24 cellular contexts compared by ENCODE assay signal in genomic region chr19:2341987-2342386, GRCh38. TPM values are rescaled to one million over a fixed set of nuclear protein-coding genes. Genes with fewer than 3 reads are reported as not detected.
"Had no signal": no experiment of that assay in that cellular context is flagged by ENCODE, and none has a peak within 500 bp of the region (broad histone marks: within the 10 kb centered on the region; RNA-seq: fewer than 3 reads in every experiment).

No MANE protein-coding gene starts in this region.

- H3K36me3 ChIP-seq: breast epithelium had no signal

- H3K27me3 ChIP-seq: adrenal gland, breast epithelium, gastrocnemius medialis, pancreas, sigmoid colon, spleen had no signal

- DNase-seq: activated CD4-positive, alpha-beta T cell treated with anti-CD3 and anti-CD28 coated beads for 36 hours; activated CD4-positive, alpha-beta T cell treated with anti-CD3 and anti-CD28 coated beads, Interleukin-2, amount 50 U/mL, for 48 hours; activated gamma-delta T cell; adrenal gland; effector CD4-positive, alpha-beta T cell; gastrocnemius medialis; head of caudate nucleus; mesendoderm; natural killer cell; sigmoid colon; spleen; stimulated activated CD4-positive, alpha-beta T cell treated with anti-CD3 and anti-CD28 coated beads, Interleukin-4, amount 100 ng/mL, for 4 hours; T-cell had no signal

- H3K4me1 ChIP-seq: adrenal gland, breast epithelium, gastrocnemius medialis, pancreas, spleen had no signal

- H3K9me3 ChIP-seq: adrenal gland, breast epithelium, gastrocnemius medialis, pancreas, sigmoid colon, spleen, thoracic aorta had no signal

- H3K27ac ChIP-seq: adrenal gland, coronary artery, gastrocnemius medialis, pancreas, sigmoid colon, spleen, thoracic aorta had no signal

- H3K4me3 ChIP-seq: adrenal gland, breast epithelium, coronary artery, gastrocnemius medialis, pancreas, sigmoid colon, spleen, thoracic aorta had no signal

- ATAC-seq: activated CD4-positive, alpha-beta T cell treated with anti-CD3 and anti-CD28 coated beads for 36 hours; activated naive CD4-positive, alpha-beta T cell treated with anti-CD3 and anti-CD28 coated beads, Interleukin-2, amount 50 U/mL, for 72 hours; gastrocnemius medialis; natural killer cell; pancreas; stimulated activated memory B cell treated with anti-CD40 and anti-IgM and Interleukin-4, amounts not matched to agents 10 μg/mL and 1 μg/mL and 100 μg/mL, for 72 hours; T-cell; WTC11 had no signal

RNA-seq across cellular contexts. Expression of gene TMPRSS9, which starts 18.1 kb away (rescaled TPM):
- total RNA-seq: activated CD4-positive, alpha-beta T cell treated with anti-CD3 and anti-CD28 coated beads for 36 hours; activated naive CD4-positive, alpha-beta T cell treated with anti-CD3 and anti-CD28 coated beads, Interleukin-2, amount 50 U/mL, for 72 hours; gastrocnemius medialis; kidney epithelial cell; lower leg skin; natural killer cell; T-cell had no signal

RNA-seq across cellular contexts. Expression of gene LINGO3, which starts 34.0 kb away (rescaled TPM):
- total RNA-seq: activated CD4-positive, alpha-beta T cell treated with anti-CD3 and anti-CD28 coated beads for 36 hours; astrocyte; gastrocnemius medialis; kidney epithelial cell; urinary bladder had no signal
